ENCODE assay signal across 24 cellular contexts in the genomic region with DNA sequence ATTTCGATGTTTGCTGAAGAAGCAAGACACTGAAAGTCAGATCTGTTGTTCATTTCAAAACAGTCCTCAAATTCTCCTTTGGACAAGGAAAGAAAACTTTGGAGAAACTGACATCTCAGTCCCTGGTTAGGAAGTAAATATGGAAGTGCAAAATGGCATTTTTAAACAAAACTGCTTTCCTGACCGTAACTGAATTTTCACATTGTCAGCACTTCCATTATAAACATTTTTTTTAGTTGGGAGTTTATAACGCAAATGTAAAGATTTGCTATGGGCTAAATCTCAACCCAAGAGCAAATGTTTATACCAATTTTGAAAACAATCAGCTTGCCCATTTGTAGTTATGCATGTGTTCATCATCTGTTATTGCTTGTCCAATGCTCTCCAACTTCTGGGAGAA.
DNase-seq lines count a peak whose midpoint lies in the region; ATAC-seq, FAIRE-seq and TF ChIP-seq lines count a peak whose summit lies in the region.
"Had no signal": no experiment of that assay in that cellular context is flagged by ENCODE, and none has a peak within 500 bp of the region (broad histone marks: within the 10 kb centered on the region; RNA-seq: fewer than 3 reads in every experiment).

No MANE protein-coding gene starts in this region.

- no peak overlapping the region for H3K27ac ChIP-seq in A549
- H3K27ac ChIP-seq in IMR-90 (ENCODE audit: insufficient read depth, low read length), result no peak overlapping the region
- no peak overlapping the region for H3K27ac ChIP-seq in K562 (ENCODE audit: extremely low read depth, low read depth, low read length)
- H3K27ac ChIP-seq: BLaER1 treated with 17β-estradiol and CSF1 and Interleukin-3, amounts not matched to agents 10 nM and 100 nM; C4-2B had no signal

- H3K4me1 Mint-ChIP-seq in T-helper 17 cell, result peaks cover 7% of the 10 kb centered on the region
- no peaks in the 10 kb centered on the region for H3K4me1 Mint-ChIP-seq in glutamatergic neuron (ENCODE audit: low read depth, unreplicated experiment)
- H3K4me1 Mint-ChIP-seq: B cell had no signal

- no peaks in the 10 kb centered on the region for H3K9me1 ChIP-seq in IMR-90 (ENCODE audit: insufficient read depth, low read length)
- H3K9me1 ChIP-seq in K562 (ENCODE audit: control insufficient read depth, insufficient read depth, low read length), result no peaks in the 10 kb centered on the region

- H3K9me3 ChIP-seq in A549 (peaks cover 3% of the 10 kb centered on the region; the same call in 1 of the 3 replicates), IMR-90 (ENCODE audit: control insufficient read depth, insufficient read depth, low read length) (no peaks in the 10 kb centered on the region), T-helper 17 cell (ENCODE audit: control insufficient read depth, low read length, poor library complexity, severe bottlenecking) (peaks cover 8% of the 10 kb centered on the region), K562 (replicated peaks; ENCODE audit: control insufficient read depth, insufficient read depth, low read depth, low read length) (peaks cover 2% of the 10 kb centered on the region)
- H3K9me3 ChIP-seq: Caco-2 had no signal

- H3K14ac ChIP-seq in IMR-90 (replicated peaks; ENCODE audit: low read depth, low read length), result no peak overlapping the region

- H3K79me2 ChIP-seq in K562 (ENCODE audit: control insufficient read depth, insufficient read depth, low read length), result no peaks in the 10 kb centered on the region

- H3K9ac ChIP-seq in IMR-90 (ENCODE audit: low read depth, low read length), result no peak overlapping the region
- no peak overlapping the region for H3K9ac ChIP-seq in K562 (ENCODE audit: insufficient read depth in 1 of 2, low read depth in 2 of 2, low read length in 2 of 2)
- H3K9ac ChIP-seq: BLaER1 treated with 17β-estradiol and CSF1 and Interleukin-3, amounts not matched to agents 10 nM and 100 nM had no signal

- H3K36me3 Mint-ChIP-seq in T-helper 17 cell (ENCODE audit: low read depth) (peaks cover 11% of the 10 kb centered on the region), glutamatergic neuron (ENCODE audit: unreplicated experiment) (no peaks in the 10 kb centered on the region)

- H4K91ac ChIP-seq in IMR-90 (ENCODE audit: insufficient read depth, low read depth, low read length), result no peak overlapping the region

- H2BK20ac ChIP-seq in IMR-90 (ENCODE audit: low read depth, low read length), result no peak overlapping the region

- no peak overlapping the region for H4K8ac ChIP-seq in IMR-90 (ENCODE audit: low read depth in 2 of 2, low read length in 2 of 2)

- ATAC-seq in A549, result no peak
- ATAC-seq in IMR-90 (ENCODE audit: low read depth), result no peak
- no peak for ATAC-seq in T-helper 17 cell
- no peak for ATAC-seq in K562
- ATAC-seq in GM21576 (IDR thresholded peaks at IDR 0.05; ENCODE audit: unreplicated experiment), result no peak
- ATAC-seq: CD8-positive, alpha-beta T cell had no signal

- BruUV-seq in IMR-90 (replicated peaks; lab: Mats Ljungman, UMichigan), result no TSS peak
- no TSS peak for BruUV-seq in K562 (replicated peaks; lab: Mats Ljungman, UMichigan)

- H3K4me1 ChIP-seq in A549 (no peaks in the 10 kb centered on the region), IMR-90 (ENCODE audit: control insufficient read depth, insufficient read depth, low read length) (no peaks in the 10 kb centered on the region), K562 (replicated peaks in 1 of 2; ENCODE audit: control insufficient read depth in 2 of 2, insufficient read depth in 2 of 2, low read length in 2 of 2) (no peaks in the 10 kb centered on the region)
- H3K4me1 ChIP-seq: BLaER1 treated with 17β-estradiol and CSF1 and Interleukin-3, amounts not matched to agents 10 nM and 100 nM; Caco-2 had no signal

- H3K23ac ChIP-seq in IMR-90 (ENCODE audit: low read depth, low read length), result no peak overlapping the region

- no peak overlapping the region for H2AK5ac ChIP-seq in IMR-90 (ENCODE audit: low read depth, low read length)

- TF ChIP-seq CTCF in A549 (IDR thresholded peaks at IDR 0.05), result no peak
- TF ChIP-seq CTCF in IMR-90 (conservative IDR thresholded peaks at IDR 0.05; ENCODE audit: low read depth, low read length), result no peak
- TF ChIP-seq CTCF in K562 (IDR thresholded peaks at IDR 0.05 in 2 of 3, conservative IDR thresholded peaks at IDR 0.05 in 1 of 3; ENCODE audit: insufficient read depth in 2 of 3, low read depth in 1 of 3, low read length in 3 of 3), result no peak
- no peak for TF ChIP-seq CTCF in glutamatergic neuron (IDR thresholded peaks at IDR 0.05; ENCODE audit: partially characterized antibody, unreplicated experiment)

- CTCF ChIA-PET in A549 (lab: Yijun Ruan, JAX) (interaction anchor here (1.0 kb wide), 1 partner anchor 38 kb away, joined by 3 read pairs; no protein-coding TSS in a partner anchor), IMR-90 (lab: Yijun Ruan, JAX) (no interaction called here), K562 (lab: Yijun Ruan, JAX; ENCODE audit: low intra/inter-chr PET ratio) (no interaction called here)

- POLR2A ChIA-PET in A549 (lab: Yijun Ruan, JAX) (no interaction called here), IMR-90 (lab: Charles Lee; ENCODE audit: unreplicated experiment) (no interaction called here), K562 (lab: Yijun Ruan, JAX) (interaction anchor here (0.6 kb wide), 1 partner anchor 96 kb away, joined by 3 read pairs; no protein-coding TSS in a partner anchor)

- intact Hi-C loops in IMR-90 (cut with micrococcal nuclease) (no loop called here), K562 (cut with micrococcal nuclease) (no loop called here)

- TF ChIP-seq POLR2A in A549 (IDR thresholded peaks at IDR 0.05; ENCODE audit: low read length) (no peak), IMR-90 (IDR thresholded peaks at IDR 0.05; ENCODE audit: low read depth, low read length) (no peak), K562 (conservative IDR thresholded peaks at IDR 0.05) (no peak)

- H3K27me3 Mint-ChIP-seq in T-helper 17 cell, result no peaks in the 10 kb centered on the region
- H3K27me3 Mint-ChIP-seq in glutamatergic neuron (ENCODE audit: unreplicated experiment), result no peaks in the 10 kb centered on the region
- H3K27me3 Mint-ChIP-seq: B cell; CD4-positive, alpha-beta T cell had no signal

- no peak overlapping the region for H3K56ac ChIP-seq in IMR-90 (ENCODE audit: extremely low read depth, insufficient read depth, low read length)

- H2AFZ ChIP-seq in IMR-90 (replicated peaks; ENCODE audit: low read length, poor library complexity) (no peak overlapping the region), K562 (ENCODE audit: low read depth, low read length) (no peak overlapping the region)

- no peak overlapping the region for H3K4me3 ChIP-seq in A549
- H3K4me3 ChIP-seq in IMR-90 (ENCODE audit: insufficient read depth, low read depth, low read length), result no peak overlapping the region
- no peak overlapping the region for H3K4me3 ChIP-seq in K562
- H3K4me3 ChIP-seq: BLaER1 treated with 17β-estradiol and CSF1 and Interleukin-3, amounts not matched to agents 10 nM and 100 nM had no signal

- no peak overlapping the region for H3K4ac ChIP-seq in IMR-90 (ENCODE audit: low read depth, low read length)

- FAIRE-seq in A549 (lab: Jason Lieb, UNC) (no peak), K562 (lab: Jason Lieb, UNC) (no peak)
- FAIRE-seq: A204.1, D721Med, G401.6, GM12891, GM19239 had no signal

- TF ChIP-seq RAD21 in A549 (conservative IDR thresholded peaks at IDR 0.05 in 1 of 2, IDR thresholded peaks at IDR 0.05 in 1 of 2), result no peak
- no peak for TF ChIP-seq RAD21 in IMR-90 (IDR thresholded peaks at IDR 0.05; ENCODE audit: low read length)
- no peak for TF ChIP-seq RAD21 in K562 (CRISPR knock-in tag; conservative IDR thresholded peaks at IDR 0.05 in 1 of 2, IDR thresholded peaks at IDR 0.05 in 1 of 2)

- H4K20me1 ChIP-seq in IMR-90 (ENCODE audit: insufficient read depth, low read length), result no peaks in the 10 kb centered on the region
- no peaks in the 10 kb centered on the region for H4K20me1 ChIP-seq in K562 (replicated peaks; ENCODE audit: control insufficient read depth, insufficient read depth, low read length)
- H4K20me1 ChIP-seq: BLaER1 treated with 17β-estradiol and CSF1 and Interleukin-3, amounts not matched to agents 10 nM and 100 nM had no signal

- H3K9me3 Mint-ChIP-seq in glutamatergic neuron (ENCODE audit: unreplicated experiment), result no peaks in the 10 kb centered on the region

- WGBS in A549 (ENCODE audit: missing lambda C conversion rate), result 47% methylated on average over 3 of the region's 3 CpGs
- no CpG with 5 or more reads among the region's 3 CpGs for WGBS in IMR-90 (ENCODE audit: extremely low coverage in 2 of 2, insufficient read length in 1 of 2), 2 experiments
- 13% methylated on average over 3 of the region's 3 CpGs for WGBS in K562 (ENCODE audit: insufficient coverage, low coverage, missing lambda C conversion rate)

- dilution Hi-C loops in IMR-90 (cut with HindIII; ENCODE audit: low sequenced_read_pairs, unreplicated experiment), result no loop called here

- H2BK15ac ChIP-seq in IMR-90 (ENCODE audit: low read depth, low read length), result no peak overlapping the region

- no peaks in the 10 kb centered on the region for H3K79me1 ChIP-seq in IMR-90 (ENCODE audit: low read depth in 1 of 2, low read length in 2 of 2)

- no peak overlapping the region for H3K4me2 ChIP-seq in A549
- H3K4me2 ChIP-seq in IMR-90 (ENCODE audit: low read depth, low read length), result no peak overlapping the region; the same call in 1 of the 2 replicates
- no peak overlapping the region for H3K4me2 ChIP-seq in K562 (ENCODE audit: insufficient read depth, low read length)
- H3K4me2 ChIP-seq: BLaER1 treated with 17β-estradiol and CSF1 and Interleukin-3, amounts not matched to agents 10 nM and 100 nM had no signal

- DNase-seq in A549 (ENCODE audit: low read depth in 1 of 2, low spot score in 1 of 2) (no peak), IMR-90 (no peak), T-helper 17 cell (no peak), K562 (ENCODE audit: extremely low read depth in 1 of 4, low spot score in 3 of 4) (no peak), hepatic stellate cell (ENCODE audit: low spot score) (no peak), glutamatergic neuron (no peak), RKO (ENCODE audit: low spot score) (no peak)
- DNase-seq: 8988T; AML-193; Caco-2; Calu3; CD4-positive, alpha-beta T cell; CD8-positive, alpha-beta T cell; DMS79 treated with DMSO at 0.1 percent for 48 hours; GF-D8 had no signal

- H3K36me3 ChIP-seq in IMR-90 (ENCODE audit: control insufficient read depth, insufficient read depth, low read length) (no peaks in the 10 kb centered on the region), K562 (ENCODE audit: control insufficient read depth, insufficient read depth, low read length) (no peaks in the 10 kb centered on the region)

- H3K4me3 Mint-ChIP-seq in T-helper 17 cell (no peak overlapping the region), glutamatergic neuron (ENCODE audit: unreplicated experiment) (no peak overlapping the region)
- H3K4me3 Mint-ChIP-seq: B cell; CD4-positive, alpha-beta T cell; CD8-positive, alpha-beta T cell had no signal

- H2BK120ac ChIP-seq in IMR-90 (ENCODE audit: low read depth, low read length), result no peak overlapping the region

- H2AK9ac ChIP-seq in IMR-90 (replicated peaks; ENCODE audit: low read depth, low read length, poor library complexity), result no peak overlapping the region

- no peak overlapping the region for H2BK5ac ChIP-seq in IMR-90 (ENCODE audit: low read depth, low read length, poor library complexity, severe bottlenecking)

- TF ChIP-seq EP300 in A549 (IDR thresholded peaks at IDR 0.05) (no peak), K562 (IDR thresholded peaks at IDR 0.05; ENCODE audit: low read length) (no peak)

- in situ Hi-C loops in IMR-90 (cut with MboI; ENCODE audit: low sequenced_read_pairs) (no loop called here), K562 (cut with MboI) (no loop called here)

- H3K18ac ChIP-seq in IMR-90 (ENCODE audit: low read depth, low read length), result no peak overlapping the region

- H3K27ac Mint-ChIP-seq in T-helper 17 cell, result peak overlapping the region; percentile 4
- H3K27ac Mint-ChIP-seq in glutamatergic neuron (ENCODE audit: unreplicated experiment), result no peak overlapping the region
- H3K27ac Mint-ChIP-seq: B cell; CD4-positive, alpha-beta T cell; CD8-positive, alpha-beta T cell had no signal

- H3K27me3 ChIP-seq in IMR-90 (ENCODE audit: control insufficient read depth, insufficient read depth, low read length) (no peaks in the 10 kb centered on the region), K562 (ENCODE audit: control insufficient read depth in 2 of 2, insufficient read depth in 2 of 2, low read length in 2 of 2) (no peaks in the 10 kb centered on the region)
- H3K27me3 ChIP-seq: BLaER1 treated with 17β-estradiol and CSF1 and Interleukin-3, amounts not matched to agents 10 nM and 100 nM had no signal

- H4K5ac ChIP-seq in IMR-90 (ENCODE audit: low read depth, low read length), result no peak overlapping the region

Comparison
In these comparisons a context has a peak if more than half of its experiments do, and no peak if none do; other contexts are left out.
1. Of the 35 proteins assayed by ChIP-seq in both K562 and A549: peak only in K562: none; only in A549: MAFK; in both: none; in neither: 34.